1 cellular context compared by ENCODE assay signal in the genomic region with DNA sequence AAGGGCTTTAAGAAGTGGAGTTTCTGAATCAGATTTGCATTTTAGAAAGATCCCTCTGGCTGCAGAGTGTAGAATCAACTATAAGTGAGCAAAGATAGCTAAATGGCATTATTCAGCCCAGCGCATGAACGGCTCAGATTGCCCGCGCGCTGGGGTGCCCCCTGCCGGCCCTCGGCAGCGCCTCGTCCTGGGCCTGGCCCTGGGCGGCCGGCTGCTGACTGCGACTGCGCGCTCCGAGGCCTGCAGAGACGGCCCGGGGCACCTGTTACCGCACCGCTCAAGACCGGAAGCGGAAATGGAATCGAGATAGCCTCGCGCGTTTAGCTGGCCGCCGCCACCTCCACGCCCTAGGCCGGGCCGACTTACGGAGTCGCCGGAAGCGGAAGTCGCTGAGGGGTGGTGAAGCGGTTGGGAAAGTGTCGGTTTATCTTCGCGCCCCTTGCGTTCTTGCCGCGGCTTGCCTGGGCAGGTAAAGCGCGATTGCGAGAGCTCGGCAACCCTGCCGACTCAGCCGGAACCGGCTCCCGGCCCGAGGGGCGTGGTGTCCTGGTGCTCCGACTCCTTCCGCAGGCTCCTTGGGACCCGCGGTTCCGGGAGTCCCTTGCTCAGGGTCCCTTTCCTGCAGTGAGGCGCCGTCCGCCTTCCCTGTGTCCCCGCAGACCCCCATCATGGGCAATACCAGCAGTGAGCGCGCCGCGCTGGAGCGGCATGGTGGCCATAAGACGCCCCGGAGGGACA.
A peak's percentile ranks its signal among the peaks of the same experiment; 100 is the strongest.
TF ChIP-seq lines count a peak whose summit lies in the region.

A gene with protein sequence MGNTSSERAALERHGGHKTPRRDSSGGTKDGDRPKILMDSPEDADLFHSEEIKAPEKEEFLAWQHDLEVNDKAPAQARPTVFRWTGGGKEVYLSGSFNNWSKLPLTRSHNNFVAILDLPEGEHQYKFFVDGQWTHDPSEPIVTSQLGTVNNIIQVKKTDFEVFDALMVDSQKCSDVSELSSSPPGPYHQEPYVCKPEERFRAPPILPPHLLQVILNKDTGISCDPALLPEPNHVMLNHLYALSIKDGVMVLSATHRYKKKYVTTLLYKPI (plus strand): TSS at position 557 of the 738 bp plus-strand sequence. CDS start 112 bp downstream, at position 669.

TF ChIP-seq in HepG2, 621 proteins besides CTCF, POLR2A, EP300 and RAD21 (continued from another document and continues in another):
- TF ChIP-seq RERE (CRISPR knock-in tag; IDR thresholded peaks at IDR 0.05; ENCODE audit: low read depth) (no peak), ZBTB3 (CRISPR knock-in tag; IDR thresholded peaks at IDR 0.05; ENCODE audit: borderline replicate concordance, low read depth) (0 out of 2 replicates have a peak, but pooled peaks have one; percentile 35), ESRRA (CRISPR knock-in tag; IDR thresholded peaks at IDR 0.05; ENCODE audit: low read depth) (peak; percentile 62; the same call in 1 of the 2 replicates), NCOA5 (CRISPR knock-in tag; IDR thresholded peaks at IDR 0.05) (no peak), ATF1 (CRISPR knock-in tag; IDR thresholded peaks at IDR 0.05) (no peak), MAF1 (CRISPR knock-in tag; IDR thresholded peaks at IDR 0.05; ENCODE audit: borderline replicate concordance) (no peak; the same call in 1 of the 2 replicates), STAG1 (CRISPR knock-in tag; IDR thresholded peaks at IDR 0.05) (peak; percentile 55), ZIK1 (CRISPR knock-in tag; IDR thresholded peaks at IDR 0.05; ENCODE audit: borderline replicate concordance, low read depth) (peak; percentile 74; the same call in 1 of the 2 replicates), ZFP90 (CRISPR knock-in tag; IDR thresholded peaks at IDR 0.05; ENCODE audit: borderline replicate concordance) (peak; percentile 38; the same call in 1 of the 2 replicates), ZSCAN21 (CRISPR knock-in tag; IDR thresholded peaks at IDR 0.05; ENCODE audit: borderline replicate concordance) (peak; percentile 93; the same call in 1 of the 2 replicates), SATB2 (CRISPR knock-in tag; IDR thresholded peaks at IDR 0.05) (no peak), ELF3 (CRISPR knock-in tag; IDR thresholded peaks at IDR 0.05) (peak; percentile 96), GFI1 (CRISPR knock-in tag; IDR thresholded peaks at IDR 0.05; ENCODE audit: borderline replicate concordance) (peak; percentile 78), ELF1 (CRISPR knock-in tag; IDR thresholded peaks at IDR 0.05) (peak; percentile 96), RFXAP (CRISPR knock-in tag; IDR thresholded peaks at IDR 0.05; ENCODE audit: borderline replicate concordance) (no peak), SAFB2 (CRISPR knock-in tag; IDR thresholded peaks at IDR 0.05; ENCODE audit: borderline replicate concordance, low read depth) (no peak), KLF9 (CRISPR knock-in tag; IDR thresholded peaks at IDR 0.05; ENCODE audit: low read depth) (0 out of 2 replicates have a peak, but pooled peaks have one; percentile 39), MTA1 (CRISPR knock-in tag; IDR thresholded peaks at IDR 0.05; ENCODE audit: borderline replicate concordance) (peak; percentile 57; the same call in 1 of the 2 replicates), NBN (conservative IDR thresholded peaks at IDR 0.05) (no peak), HDAC2 (CRISPR knock-in tag; IDR thresholded peaks at IDR 0.05) (peak; percentile 76), ARNT2 (CRISPR knock-in tag; IDR thresholded peaks at IDR 0.05; ENCODE audit: low read depth) (peak; percentile 95), ETV6 (CRISPR knock-in tag; conservative IDR thresholded peaks at IDR 0.05) (no peak), ZNF792 (CRISPR knock-in tag; IDR thresholded peaks at IDR 0.05) (peak; percentile 87), ZNF317 (CRISPR knock-in tag; IDR thresholded peaks at IDR 0.05) (peak; percentile 77; the same call in 1 of the 2 replicates), PRDM15 (CRISPR knock-in tag; IDR thresholded peaks at IDR 0.05) (no peak; the same call in 1 of the 2 replicates), ZBTB7A (CRISPR knock-in tag; IDR thresholded peaks at IDR 0.05) (peak; percentile 26; the same call in 1 of the 2 replicates), ZNF570 (CRISPR knock-in tag; IDR thresholded peaks at IDR 0.05; ENCODE audit: borderline replicate concordance) (no peak)
- TF ChIP-seq, protein P1, sequence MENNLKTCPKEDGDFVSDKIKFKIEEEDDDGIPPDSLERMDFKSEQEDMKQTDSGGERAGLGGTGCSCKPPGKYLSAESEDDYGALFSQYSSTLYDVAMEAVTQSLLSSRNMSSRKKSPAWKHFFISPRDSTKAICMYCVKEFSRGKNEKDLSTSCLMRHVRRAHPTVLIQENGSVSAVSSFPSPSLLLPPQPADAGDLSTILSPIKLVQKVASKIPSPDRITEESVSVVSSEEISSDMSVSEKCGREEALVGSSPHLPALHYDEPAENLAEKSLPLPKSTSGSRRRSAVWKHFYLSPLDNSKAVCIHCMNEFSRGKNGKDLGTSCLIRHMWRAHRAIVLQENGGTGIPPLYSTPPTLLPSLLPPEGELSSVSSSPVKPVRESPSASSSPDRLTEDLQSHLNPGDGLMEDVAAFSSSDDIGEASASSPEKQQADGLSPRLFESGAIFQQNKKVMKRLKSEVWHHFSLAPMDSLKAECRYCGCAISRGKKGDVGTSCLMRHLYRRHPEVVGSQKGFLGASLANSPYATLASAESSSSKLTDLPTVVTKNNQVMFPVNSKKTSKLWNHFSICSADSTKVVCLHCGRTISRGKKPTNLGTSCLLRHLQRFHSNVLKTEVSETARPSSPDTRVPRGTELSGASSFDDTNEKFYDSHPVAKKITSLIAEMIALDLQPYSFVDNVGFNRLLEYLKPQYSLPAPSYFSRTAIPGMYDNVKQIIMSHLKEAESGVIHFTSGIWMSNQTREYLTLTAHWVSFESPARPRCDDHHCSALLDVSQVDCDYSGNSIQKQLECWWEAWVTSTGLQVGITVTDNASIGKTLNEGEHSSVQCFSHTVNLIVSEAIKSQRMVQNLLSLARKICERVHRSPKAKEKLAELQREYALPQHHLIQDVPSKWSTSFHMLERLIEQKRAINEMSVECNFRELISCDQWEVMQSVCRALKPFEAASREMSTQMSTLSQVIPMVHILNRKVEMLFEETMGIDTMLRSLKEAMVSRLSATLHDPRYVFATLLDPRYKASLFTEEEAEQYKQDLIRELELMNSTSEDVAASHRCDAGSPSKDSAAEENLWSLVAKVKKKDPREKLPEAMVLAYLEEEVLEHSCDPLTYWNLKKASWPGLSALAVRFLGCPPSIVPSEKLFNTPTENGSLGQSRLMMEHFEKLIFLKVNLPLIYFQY (CRISPR knock-in tag; IDR thresholded peaks at IDR 0.05; ENCODE audit: borderline replicate concordance) = 0 out of 2 replicates have a peak, but pooled peaks have one; percentile 13
- TF ChIP-seq, protein P2, sequence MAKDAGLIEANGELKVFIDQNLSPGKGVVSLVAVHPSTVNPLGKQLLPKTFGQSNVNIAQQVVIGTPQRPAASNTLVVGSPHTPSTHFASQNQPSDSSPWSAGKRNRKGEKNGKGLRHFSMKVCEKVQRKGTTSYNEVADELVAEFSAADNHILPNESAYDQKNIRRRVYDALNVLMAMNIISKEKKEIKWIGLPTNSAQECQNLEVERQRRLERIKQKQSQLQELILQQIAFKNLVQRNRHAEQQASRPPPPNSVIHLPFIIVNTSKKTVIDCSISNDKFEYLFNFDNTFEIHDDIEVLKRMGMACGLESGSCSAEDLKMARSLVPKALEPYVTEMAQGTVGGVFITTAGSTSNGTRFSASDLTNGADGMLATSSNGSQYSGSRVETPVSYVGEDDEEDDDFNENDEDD (CRISPR knock-in tag; IDR thresholded peaks at IDR 0.05; ENCODE audit: borderline replicate concordance) = peak; percentile 91
- TF ChIP-seq, protein P3, sequence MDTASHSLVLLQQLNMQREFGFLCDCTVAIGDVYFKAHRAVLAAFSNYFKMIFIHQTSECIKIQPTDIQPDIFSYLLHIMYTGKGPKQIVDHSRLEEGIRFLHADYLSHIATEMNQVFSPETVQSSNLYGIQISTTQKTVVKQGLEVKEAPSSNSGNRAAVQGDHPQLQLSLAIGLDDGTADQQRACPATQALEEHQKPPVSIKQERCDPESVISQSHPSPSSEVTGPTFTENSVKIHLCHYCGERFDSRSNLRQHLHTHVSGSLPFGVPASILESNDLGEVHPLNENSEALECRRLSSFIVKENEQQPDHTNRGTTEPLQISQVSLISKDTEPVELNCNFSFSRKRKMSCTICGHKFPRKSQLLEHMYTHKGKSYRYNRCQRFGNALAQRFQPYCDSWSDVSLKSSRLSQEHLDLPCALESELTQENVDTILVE (CRISPR knock-in tag; IDR thresholded peaks at IDR 0.05) = peak; percentile 99
- TF ChIP-seq, protein P4, sequence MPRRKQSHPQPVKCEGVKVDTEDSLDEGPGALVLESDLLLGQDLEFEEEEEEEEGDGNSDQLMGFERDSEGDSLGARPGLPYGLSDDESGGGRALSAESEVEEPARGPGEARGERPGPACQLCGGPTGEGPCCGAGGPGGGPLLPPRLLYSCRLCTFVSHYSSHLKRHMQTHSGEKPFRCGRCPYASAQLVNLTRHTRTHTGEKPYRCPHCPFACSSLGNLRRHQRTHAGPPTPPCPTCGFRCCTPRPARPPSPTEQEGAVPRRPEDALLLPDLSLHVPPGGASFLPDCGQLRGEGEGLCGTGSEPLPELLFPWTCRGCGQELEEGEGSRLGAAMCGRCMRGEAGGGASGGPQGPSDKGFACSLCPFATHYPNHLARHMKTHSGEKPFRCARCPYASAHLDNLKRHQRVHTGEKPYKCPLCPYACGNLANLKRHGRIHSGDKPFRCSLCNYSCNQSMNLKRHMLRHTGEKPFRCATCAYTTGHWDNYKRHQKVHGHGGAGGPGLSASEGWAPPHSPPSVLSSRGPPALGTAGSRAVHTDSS (CRISPR knock-in tag; conservative IDR thresholded peaks at IDR 0.05) = no peak
- TF ChIP-seq, protein P5, sequence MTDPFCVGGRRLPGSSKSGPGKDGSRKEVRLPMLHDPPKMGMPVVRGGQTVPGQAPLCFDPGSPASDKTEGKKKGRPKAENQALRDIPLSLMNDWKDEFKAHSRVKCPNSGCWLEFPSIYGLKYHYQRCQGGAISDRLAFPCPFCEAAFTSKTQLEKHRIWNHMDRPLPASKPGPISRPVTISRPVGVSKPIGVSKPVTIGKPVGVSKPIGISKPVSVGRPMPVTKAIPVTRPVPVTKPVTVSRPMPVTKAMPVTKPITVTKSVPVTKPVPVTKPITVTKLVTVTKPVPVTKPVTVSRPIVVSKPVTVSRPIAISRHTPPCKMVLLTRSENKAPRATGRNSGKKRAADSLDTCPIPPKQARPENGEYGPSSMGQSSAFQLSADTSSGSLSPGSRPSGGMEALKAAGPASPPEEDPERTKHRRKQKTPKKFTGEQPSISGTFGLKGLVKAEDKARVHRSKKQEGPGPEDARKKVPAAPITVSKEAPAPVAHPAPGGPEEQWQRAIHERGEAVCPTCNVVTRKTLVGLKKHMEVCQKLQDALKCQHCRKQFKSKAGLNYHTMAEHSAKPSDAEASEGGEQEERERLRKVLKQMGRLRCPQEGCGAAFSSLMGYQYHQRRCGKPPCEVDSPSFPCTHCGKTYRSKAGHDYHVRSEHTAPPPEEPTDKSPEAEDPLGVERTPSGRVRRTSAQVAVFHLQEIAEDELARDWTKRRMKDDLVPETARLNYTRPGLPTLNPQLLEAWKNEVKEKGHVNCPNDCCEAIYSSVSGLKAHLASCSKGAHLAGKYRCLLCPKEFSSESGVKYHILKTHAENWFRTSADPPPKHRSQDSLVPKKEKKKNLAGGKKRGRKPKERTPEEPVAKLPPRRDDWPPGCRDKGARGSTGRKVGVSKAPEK (CRISPR knock-in tag; IDR thresholded peaks at IDR 0.05; ENCODE audit: borderline replicate concordance) = no peak
